In genomic region chrX:120773801-120774200, GRCh38 we compare ENCODE assay signal across 16 cellular contexts.
DNase-seq lines count a peak whose midpoint lies in the region; ATAC-seq, FAIRE-seq and TF ChIP-seq lines count a peak whose summit lies in the region.
"Had no signal": no experiment of that assay in that cellular context is flagged by ENCODE, and none has a peak within 500 bp of the region (broad histone marks: within the 10 kb centered on the region; RNA-seq: fewer than 3 reads in every experiment).

No MANE protein-coding gene starts in this region.

- no peaks in the 10 kb centered on the region for H3K4me1 Mint-ChIP-seq in CD4-positive, alpha-beta T cell (ENCODE audit: low read depth)
- no peaks in the 10 kb centered on the region for H3K4me1 Mint-ChIP-seq in astrocyte (ENCODE audit: low read depth, unreplicated experiment)
- peaks cover 8 to 14% (median 11%) of the 10 kb centered on the region in 3 donors for H3K4me1 Mint-ChIP-seq in naive B cell
- H3K4me1 Mint-ChIP-seq: H9 had no signal

- no peak overlapping the region for H3K27ac Mint-ChIP-seq in CD4-positive, alpha-beta T cell
- H3K27ac Mint-ChIP-seq in astrocyte (ENCODE audit: unreplicated experiment), result no peak overlapping the region
- peak overlapping the region in 1 of 6 donors; percentile 51 for H3K27ac Mint-ChIP-seq in naive B cell
- H3K27ac Mint-ChIP-seq: CD14-positive monocyte, H9, IgD-negative memory B cell had no signal

- H3K4me3 Mint-ChIP-seq in CD4-positive, alpha-beta T cell, result no peak overlapping the region
- no peak overlapping the region for H3K4me3 Mint-ChIP-seq in astrocyte (ENCODE audit: unreplicated experiment)
- no peak overlapping the region for H3K4me3 Mint-ChIP-seq in naive B cell
- H3K4me3 Mint-ChIP-seq: CD14-positive monocyte, H9, IgD-negative memory B cell had no signal

- peak; percentile 68 for FAIRE-seq in astrocyte (lab: Jason Lieb, UNC)
- FAIRE-seq: GM12892 had no signal

- DNase-seq in NCI-H748 (lab: John Stamatoyannopoulos, UW; ENCODE audit: unreplicated experiment), result peak; percentile 9
- DNase-seq in NCI-H748 treated with DMSO at 0.1 percent for 48 hours (lab: John Stamatoyannopoulos, UW), result no peak
- no peak for DNase-seq in CD4-positive, alpha-beta T cell
- no peak for DNase-seq in astrocyte (ENCODE audit: low read depth)
- no peak for DNase-seq in naive B cell
- DNase-seq in substantia nigra (lab: John Stamatoyannopoulos, UW), result no peak
- DNase-seq: Calu3, DMS 273 treated with DMSO at 0.1 percent for 48 hours, DMS79, GOT3, H9 had no signal

- H3K79me2 ChIP-seq in astrocyte (ENCODE audit: insufficient read depth, low read length), result no peaks in the 10 kb centered on the region

- POLR2A ChIA-PET in CD4-positive, alpha-beta T cell (lab: Charles Lee), result no interaction called here

- H3K4me2 ChIP-seq in astrocyte (ENCODE audit: low read length), result no peak overlapping the region

- no peaks in the 10 kb centered on the region for H3K27me3 ChIP-seq in CD4-positive, alpha-beta T cell (ENCODE audit: control insufficient read depth, insufficient read depth, low read length)
- H3K27me3 ChIP-seq in astrocyte (ENCODE audit: insufficient read depth, low read length), result no peaks in the 10 kb centered on the region

- no peak overlapping the region for H2AFZ ChIP-seq in astrocyte (ENCODE audit: low read depth, low read length)

- no peaks in the 10 kb centered on the region for H3K36me3 ChIP-seq in astrocyte (ENCODE audit: insufficient read depth, low read length)

- no peak overlapping the region for H3K9ac ChIP-seq in astrocyte (ENCODE audit: low read length)

- H4K20me1 ChIP-seq in astrocyte (ENCODE audit: insufficient read depth, low read length), result no peaks in the 10 kb centered on the region

- no peak for TF ChIP-seq CTCF in CD4-positive, alpha-beta T cell (IDR thresholded peaks at IDR 0.05)
- no peak for TF ChIP-seq CTCF in astrocyte (IDR thresholded peaks at IDR 0.05; ENCODE audit: insufficient read depth, low read depth, low read length)

- CTCF ChIA-PET in CD4-positive, alpha-beta T cell (lab: Charles Lee), result interaction anchor here (0.9 kb wide), 1 partner anchor 16 kb away, joined by 4 read pairs; no protein-coding TSS in a partner anchor

- no peaks in the 10 kb centered on the region for H3K9me3 ChIP-seq in CD4-positive, alpha-beta T cell (ENCODE audit: control insufficient read depth, low read length)
- no peaks in the 10 kb centered on the region for H3K9me3 ChIP-seq in astrocyte (ENCODE audit: insufficient read depth, low read depth, low read length)

- peak; percentile 49 for ATAC-seq in CD4-positive, alpha-beta T cell (ENCODE audit: poor library complexity)
- ATAC-seq in naive B cell (ENCODE audit: low read depth in 2 of 2) (peak; percentile 30 to 47), HG03025 (IDR thresholded peaks at IDR 0.05; ENCODE audit: low FRiP score, unreplicated experiment) (no peak)

- no peak overlapping the region for H3K27ac ChIP-seq in CD4-positive, alpha-beta T cell (ENCODE audit: low read depth, low read length)
- H3K27ac ChIP-seq in astrocyte (ENCODE audit: low read depth, low read length) (no peak overlapping the region), substantia nigra (ENCODE audit: low read depth, low read length, poor library complexity, severe bottlenecking) (no peak overlapping the region)
- H3K27ac ChIP-seq: 22Rv1 had no signal

- no peaks in the 10 kb centered on the region for H3K36me3 Mint-ChIP-seq in CD4-positive, alpha-beta T cell (ENCODE audit: low read depth)
- H3K36me3 Mint-ChIP-seq in astrocyte (ENCODE audit: low read depth, unreplicated experiment), result no peaks in the 10 kb centered on the region
- H3K36me3 Mint-ChIP-seq in naive B cell, result peaks cover 4 to 6% of the 10 kb centered on the region in 2 donors
- H3K36me3 Mint-ChIP-seq: IgD-negative memory B cell had no signal

- intact Hi-C loops in CD4-positive, alpha-beta T cell (cut with DNase I, micrococcal nuclease), result no loop called here

- H3K4me1 ChIP-seq in astrocyte (ENCODE audit: insufficient read depth, low read length), result peaks cover 4% of the 10 kb centered on the region

- H3K4me3 ChIP-seq in astrocyte (ENCODE audit: insufficient read depth, low read depth, low read length), result no peak overlapping the region

- no peaks in the 10 kb centered on the region for H3K9me3 Mint-ChIP-seq in CD4-positive, alpha-beta T cell
- H3K9me3 Mint-ChIP-seq in astrocyte (ENCODE audit: unreplicated experiment) (no peaks in the 10 kb centered on the region), naive B cell (peaks cover 2 to 6% (median 3%) of the 10 kb centered on the region in 7 donors)

- H3K27me3 Mint-ChIP-seq in CD4-positive, alpha-beta T cell, result no peaks in the 10 kb centered on the region
- H3K27me3 Mint-ChIP-seq in astrocyte (ENCODE audit: low read depth, unreplicated experiment) (no peaks in the 10 kb centered on the region), naive B cell (no peaks in the 10 kb centered on the region)
- H3K27me3 Mint-ChIP-seq: IgD-negative memory B cell had no signal
